In the genomic region with DNA sequence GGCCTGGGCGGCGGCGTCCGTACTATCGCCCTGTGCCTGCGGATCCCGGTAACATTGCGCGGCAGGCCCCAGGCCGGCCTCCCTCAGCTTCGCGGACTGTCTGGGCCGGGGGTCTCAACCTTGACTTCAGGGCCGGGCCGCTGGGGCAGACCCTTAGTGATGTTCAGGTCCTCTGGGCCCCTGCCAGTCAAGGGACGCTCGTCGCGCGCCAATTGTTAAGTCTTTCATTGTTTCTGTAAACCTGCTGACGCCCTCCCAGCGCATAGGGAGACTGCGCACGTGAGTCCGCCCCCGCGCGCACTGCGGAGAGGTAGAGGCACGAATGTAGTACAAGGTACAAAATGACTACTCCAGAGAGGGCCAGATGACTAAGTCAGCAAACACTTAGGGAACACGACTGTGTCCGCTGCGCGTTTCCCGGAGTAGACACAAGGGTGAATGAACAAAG, we compare ENCODE assay signal across 8 cellular contexts. TPM values are rescaled to one million over a fixed set of nuclear protein-coding genes. Genes with fewer than 3 reads are reported as not detected.
DNase-seq lines count a peak whose midpoint lies in the region; ATAC-seq and TF ChIP-seq lines count a peak whose summit lies in the region.

No MANE protein-coding gene starts in this region.

- peak overlapping the region; percentile 89 for H3K4me3 Mint-ChIP-seq in activated CD4-positive, alpha-beta T cell treated with anti-CD3 and anti-CD28 coated beads, Interleukin-2, amount 10 ng/mL, durations not matched to agents 24 days and 14 days

- H3K27me3 Mint-ChIP-seq in activated CD4-positive, alpha-beta T cell treated with anti-CD3 and anti-CD28 coated beads, Interleukin-2, amount 10 ng/mL, durations not matched to agents 24 days and 14 days, result peaks cover 2% of the 10 kb centered on the region

- H3K4me3 ChIP-seq in NB4 (ENCODE audit: low read depth, low read length), result peak overlapping the region; percentile 67
- peak overlapping the region; percentile 65 for H3K4me3 ChIP-seq in effector memory CD4-positive, alpha-beta T cell (ENCODE audit: insufficient read depth, low read depth, low read length, poor library complexity, severe bottlenecking)

- peaks cover 20% of the 10 kb centered on the region for H3K4me1 ChIP-seq in effector memory CD4-positive, alpha-beta T cell (ENCODE audit: control insufficient read depth, insufficient read depth, low read length, poor library complexity, severe bottlenecking)

- peaks cover 24% of the 10 kb centered on the region for H3K4me1 Mint-ChIP-seq in activated CD4-positive, alpha-beta T cell treated with anti-CD3 and anti-CD28 coated beads, Interleukin-2, amount 10 ng/mL, durations not matched to agents 24 days and 14 days

- intact Hi-C loops in activated CD4-positive, alpha-beta T cell treated with anti-CD3 and anti-CD28 coated beads, Interleukin-2, amount 10 ng/mL, durations not matched to agents 24 days and 14 days (cut with micrococcal nuclease), result loop anchor here (1.0 to 2.0 kb wide), 5 partner anchors 12 to 469 kb away; partner anchors contain the start of genes ATP6V1E1 and IL17RA

- TF ChIP-seq POLR2A in NB4 (IDR thresholded peaks at IDR 0.05; ENCODE audit: extremely low read depth, insufficient read length), result no peak

- DNase-seq in DMS153 treated with DMSO at 0.1 percent for 48 hours (lab: John Stamatoyannopoulos, UW; ENCODE audit: unreplicated experiment) (peak; percentile 63), NB4 (ENCODE audit: low read depth) (peak; percentile 56), mucosa of gallbladder (ENCODE audit: low spot score) (peak; percentile 44), GF-D8 (lab: John Stamatoyannopoulos, UW) (no peak)
- DNase-seq in activated CD4-positive, alpha-beta T cell treated with anti-CD3 and anti-CD28 coated beads, Interleukin-2, amount 10 ng/mL, durations not matched to agents 24 days and 14 days, result peak; percentile 79
- peak in 1 of 3 donors; percentile 8 for DNase-seq in effector memory CD4-positive, alpha-beta T cell
- DNase-seq in stimulated activated CD8-positive, alpha-beta memory T cell treated with anti-CD3 and anti-CD28 coated beads, Interleukin-7, amount 100 ng/mL, for 4 hours (ENCODE audit: low read depth in 2 of 2), result peak; percentile 25 to 38

- H3K27ac Mint-ChIP-seq in activated CD4-positive, alpha-beta T cell treated with anti-CD3 and anti-CD28 coated beads, Interleukin-2, amount 10 ng/mL, durations not matched to agents 24 days and 14 days, result peak overlapping the region; percentile 75

- no peaks in the 10 kb centered on the region for H3K36me3 ChIP-seq in effector memory CD4-positive, alpha-beta T cell (ENCODE audit: control insufficient read depth, insufficient read depth, low read length)

- peak overlapping the region; percentile 40 for H3K27ac ChIP-seq in effector memory CD4-positive, alpha-beta T cell (ENCODE audit: insufficient read depth, low read length, poor library complexity, severe bottlenecking)

- ATAC-seq in GM21737 (IDR thresholded peaks at IDR 0.05; ENCODE audit: unreplicated experiment), result peak; percentile 46

- TF ChIP-seq CTCF in NB4 (IDR thresholded peaks at IDR 0.05; ENCODE audit: low read depth, low read length), result no peak

- H3K9me3 Mint-ChIP-seq in activated CD4-positive, alpha-beta T cell treated with anti-CD3 and anti-CD28 coated beads, Interleukin-2, amount 10 ng/mL, durations not matched to agents 24 days and 14 days, result no peaks in the 10 kb centered on the region

- no peaks in the 10 kb centered on the region for H3K27me3 ChIP-seq in effector memory CD4-positive, alpha-beta T cell (replicated peaks; ENCODE audit: control insufficient read depth, insufficient read depth, low read length, poor library complexity, severe bottlenecking)

- peaks cover 13% of the 10 kb centered on the region for H3K36me3 Mint-ChIP-seq in activated CD4-positive, alpha-beta T cell treated with anti-CD3 and anti-CD28 coated beads, Interleukin-2, amount 10 ng/mL, durations not matched to agents 24 days and 14 days (ENCODE audit: low read depth)

- no peaks in the 10 kb centered on the region for H3K9me3 ChIP-seq in effector memory CD4-positive, alpha-beta T cell (ENCODE audit: control insufficient read depth, low read length)

RNA-seq across cellular contexts. Expression of gene HDHD5, which starts 0.5 kb away (rescaled TPM):
- 47.4 and 49.5 TPM in 2 replicates for total RNA-seq in activated CD4-positive, alpha-beta T cell treated with anti-CD3 and anti-CD28 coated beads, Interleukin-2, amount 10 ng/mL, durations not matched to agents 24 days and 14 days
- 31.7 TPM for total RNA-seq in mucosa of gallbladder

RNA-seq across cellular contexts. Expression of gene TMEM121B, which starts 38.4 kb away (rescaled TPM):
- total RNA-seq in activated CD4-positive, alpha-beta T cell treated with anti-CD3 and anti-CD28 coated beads, Interleukin-2, amount 10 ng/mL, durations not matched to agents 24 days and 14 days, result 0.16 and 0.17 TPM in 2 replicates
- total RNA-seq in mucosa of gallbladder, result 1.7 TPM

RNA-seq across cellular contexts. Expression of gene ADA2, which starts 59.7 kb away (rescaled TPM):
- total RNA-seq in activated CD4-positive, alpha-beta T cell treated with anti-CD3 and anti-CD28 coated beads, Interleukin-2, amount 10 ng/mL, durations not matched to agents 24 days and 14 days, result 2.8 and 3.4 TPM in 2 replicates
- total RNA-seq in mucosa of gallbladder, result 54.4 TPM

Comparison
In these comparisons a context has a peak if more than half of its experiments do, and no peak if none do; other contexts are left out.
1. RNA of gene ADA2, which starts 59.7 kb away (total RNA-seq): 54.4 TPM in mucosa of gallbladder (single experiment); 2.8 to 3.4 TPM in activated CD4-positive, alpha-beta T cell treated with anti-CD3 and anti-CD28 coated beads, Interleukin-2, amount 10 ng/mL, durations not matched to agents 24 days and 14 days; every median in the first group is over 10 times any median in the second.